ENCODE assay signal across 16 cellular contexts in the genomic region with DNA sequence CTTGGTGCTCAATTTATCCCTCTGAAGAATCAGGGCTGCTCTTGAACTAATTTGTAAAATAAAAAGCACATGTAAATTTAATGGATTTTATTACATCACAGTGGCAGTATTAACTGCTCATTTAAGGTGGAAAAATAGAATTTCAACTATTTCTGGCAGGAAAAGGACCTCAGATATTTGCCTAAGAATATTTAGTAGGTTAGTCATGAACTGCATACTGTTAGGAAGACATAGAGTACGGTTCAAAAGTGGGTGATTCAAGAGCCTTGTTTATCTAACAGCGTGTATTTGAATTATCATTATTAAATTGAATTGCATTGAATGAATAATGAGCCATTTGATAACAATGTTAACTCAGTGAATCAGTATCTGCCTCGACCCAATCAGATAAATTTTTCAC.
A peak's percentile ranks its signal among the peaks of the same experiment; 100 is the strongest.
DNase-seq lines count a peak whose midpoint lies in the region; ATAC-seq and TF ChIP-seq lines count a peak whose summit lies in the region.
"Had no signal": no experiment of that assay in that cellular context is flagged by ENCODE, and none has a peak within 500 bp of the region (broad histone marks: within the 10 kb centered on the region; RNA-seq: fewer than 3 reads in every experiment).

No MANE protein-coding gene starts in this region.

- H2AFZ ChIP-seq in osteoblast (ENCODE audit: low read length) = no peak overlapping the region

- H3K27ac ChIP-seq in osteoblast (ENCODE audit: low read depth, low read length) = no peak overlapping the region
- H3K27ac ChIP-seq: SJCRH30 had no signal

- CTCF ChIA-PET in activated CD8-positive, alpha-beta T cell treated with anti-CD3 and anti-CD28 coated beads, Interleukin-2, amount 10 ng/mL, durations not matched to agents 7 days and 5 days (lab: Charles Lee) = no interaction called here

- H3K4me3 ChIP-seq in osteoblast (ENCODE audit: insufficient read depth, low read length) = no peak overlapping the region
- H3K4me3 ChIP-seq: HAP-1, SJCRH30 had no signal

- no peak overlapping the region for H3K27ac Mint-ChIP-seq in activated CD8-positive, alpha-beta T cell treated with anti-CD3 and anti-CD28 coated beads, Interleukin-2, amount 10 ng/mL, durations not matched to agents 7 days and 5 days

- H3K4me1 Mint-ChIP-seq in activated CD8-positive, alpha-beta T cell treated with anti-CD3 and anti-CD28 coated beads, Interleukin-2, amount 10 ng/mL, durations not matched to agents 7 days and 5 days (ENCODE audit: low read depth) = no peaks in the 10 kb centered on the region

- TF ChIP-seq CTCF in osteoblast (IDR thresholded peaks at IDR 0.05; ENCODE audit: extremely low read depth, low read depth, low read length) = no peak

- H3K79me2 ChIP-seq in osteoblast (ENCODE audit: insufficient read depth, low read length) = no peaks in the 10 kb centered on the region

- POLR2A ChIA-PET in activated CD8-positive, alpha-beta T cell treated with anti-CD3 and anti-CD28 coated beads, Interleukin-2, amount 10 ng/mL, durations not matched to agents 7 days and 5 days (lab: Charles Lee) = no interaction called here

- ATAC-seq in HG03571 (IDR thresholded peaks at IDR 0.05; ENCODE audit: unreplicated experiment) (no peak), GM21529 (IDR thresholded peaks at IDR 0.05; ENCODE audit: unreplicated experiment) (no peak)
- ATAC-seq in activated CD8-positive, alpha-beta T cell treated with anti-CD3 and anti-CD28 coated beads, Interleukin-2, amount 10 ng/mL, durations not matched to agents 7 days and 5 days = no peak

- H3K27me3 ChIP-seq in osteoblast (ENCODE audit: insufficient read depth, low read length) = no peaks in the 10 kb centered on the region
- H3K27me3 ChIP-seq: SJCRH30 had no signal

- no peaks in the 10 kb centered on the region for H3K4me1 ChIP-seq in osteoblast (ENCODE audit: insufficient read depth, low read length)
- H3K4me1 ChIP-seq: HAP-1, SJCRH30 had no signal

- no peaks in the 10 kb centered on the region for H3K9me3 ChIP-seq in osteoblast (ENCODE audit: low read depth, low read length)
- H3K9me3 ChIP-seq: HAP-1, SJCRH30 had no signal

- no peaks in the 10 kb centered on the region for H3K9me3 Mint-ChIP-seq in activated CD8-positive, alpha-beta T cell treated with anti-CD3 and anti-CD28 coated beads, Interleukin-2, amount 10 ng/mL, durations not matched to agents 7 days and 5 days (ENCODE audit: insufficient read depth)

- no peaks in the 10 kb centered on the region for H4K20me1 ChIP-seq in osteoblast (ENCODE audit: insufficient read depth, low read length)

- H3K27me3 Mint-ChIP-seq in activated CD8-positive, alpha-beta T cell treated with anti-CD3 and anti-CD28 coated beads, Interleukin-2, amount 10 ng/mL, durations not matched to agents 7 days and 5 days (ENCODE audit: low read depth) = no peaks in the 10 kb centered on the region

- no peak overlapping the region for H3K4me2 ChIP-seq in osteoblast (ENCODE audit: insufficient read depth, low read length)

- peak; percentile 25 for DNase-seq in AG08396 (ENCODE audit: low spot score)
- peak; percentile 57 for DNase-seq in GM04503 (ENCODE audit: low read depth)
- peak; percentile 40 for DNase-seq in astrocyte of the hippocampus (ENCODE audit: low read depth, low spot score)
- peak; percentile 3 for DNase-seq in fibroblast of the conjunctiva (ENCODE audit: low read depth)
- no peak for DNase-seq in osteoblast (ENCODE audit: insufficient read length, low spot score, missing footprints)
- no peak for DNase-seq in activated CD8-positive, alpha-beta T cell treated with anti-CD3 and anti-CD28 coated beads, Interleukin-2, amount 10 ng/mL, durations not matched to agents 7 days and 5 days
- DNase-seq: DMS79 treated with DMSO at 0.1 percent for 48 hours, GF-D8, MV-4-11, NCI-H1436, NCI-H2029 treated with DMSO at 0.1 percent for 48 hours, NCI-H524, SJCRH30 had no signal

- no peak overlapping the region for H3K4me3 Mint-ChIP-seq in activated CD8-positive, alpha-beta T cell treated with anti-CD3 and anti-CD28 coated beads, Interleukin-2, amount 10 ng/mL, durations not matched to agents 7 days and 5 days

- H3K36me3 Mint-ChIP-seq in activated CD8-positive, alpha-beta T cell treated with anti-CD3 and anti-CD28 coated beads, Interleukin-2, amount 10 ng/mL, durations not matched to agents 7 days and 5 days (ENCODE audit: low read depth) = no peaks in the 10 kb centered on the region

- H3K36me3 ChIP-seq in osteoblast (ENCODE audit: insufficient read depth, low read length) = no peaks in the 10 kb centered on the region
- H3K36me3 ChIP-seq: HAP-1, SJCRH30 had no signal

Comparison
In these comparisons a context has a peak if more than half of its experiments do, and no peak if none do; other contexts are left out.
1. DNase-seq: peak in AG08396 (single experiment), GM04503 (single experiment), astrocyte of the hippocampus (single experiment) and fibroblast of the conjunctiva (single experiment); none in osteoblast (single experiment) and activated CD8-positive, alpha-beta T cell treated with anti-CD3 and anti-CD28 coated beads, Interleukin-2, amount 10 ng/mL, durations not matched to agents 7 days and 5 days (single experiment).